In genomic region chr10:90148121-90148855, GRCh38 we compare ENCODE assay signal across 8 cellular contexts.
DNase-seq lines count a peak whose midpoint lies in the region; ATAC-seq and TF ChIP-seq lines count a peak whose summit lies in the region.

No MANE protein-coding gene starts in this region.

- H3K4me2 ChIP-seq in DOHH2 (ENCODE audit: low read length), result no peak overlapping the region

- H3F3A ChIP-seq in DOHH2 (ENCODE audit: control insufficient read depth, insufficient read depth), result no peaks in the 10 kb centered on the region

- H3K4me3 ChIP-seq in DOHH2 (ENCODE audit: low read length), result no peak overlapping the region

- no peaks in the 10 kb centered on the region for H4K20me1 ChIP-seq in DOHH2 (ENCODE audit: control insufficient read depth, insufficient read depth, low read depth, low read length)

- DNase-seq in LHCN-M2 (ENCODE audit: low read depth), result peak; percentile 8
- peak; percentile 98 for DNase-seq in amniotic epithelial cell (ENCODE audit: low read depth)
- peak; percentile 24 for DNase-seq in medulla oblongata (ENCODE audit: extremely low spot score)
- no peak for DNase-seq in stimulated activated naive B cell treated with anti-CD40 and anti-IgM and Interleukin-4, amounts not matched to agents 10 μg/mL and 1 μg/mL and 100 μg/mL, for 72 hours
- no peak for DNase-seq in DMS79 (lab: John Stamatoyannopoulos, UW)

- no peaks in the 10 kb centered on the region for H3K4me1 ChIP-seq in DOHH2 (ENCODE audit: control insufficient read depth, low read length)

- H3K27ac Mint-ChIP-seq in stimulated activated naive B cell treated with anti-CD40 and anti-IgM and Interleukin-4, amounts not matched to agents 10 μg/mL and 1 μg/mL and 100 μg/mL, for 72 hours, result no peak overlapping the region

- no peak overlapping the region for H3K4me3 Mint-ChIP-seq in stimulated activated naive B cell treated with anti-CD40 and anti-IgM and Interleukin-4, amounts not matched to agents 10 μg/mL and 1 μg/mL and 100 μg/mL, for 72 hours

- no peaks in the 10 kb centered on the region for H3K9me3 ChIP-seq in DOHH2 (ENCODE audit: control insufficient read depth, insufficient read depth, low read length)

- H3K27me3 Mint-ChIP-seq in stimulated activated naive B cell treated with anti-CD40 and anti-IgM and Interleukin-4, amounts not matched to agents 10 μg/mL and 1 μg/mL and 100 μg/mL, for 72 hours, result no peaks in the 10 kb centered on the region

- no peaks in the 10 kb centered on the region for H3K36me3 ChIP-seq in DOHH2 (ENCODE audit: control insufficient read depth, low read length)

- ATAC-seq in GM21529 (IDR thresholded peaks at IDR 0.05; ENCODE audit: unreplicated experiment) (no peak), HG03196 (IDR thresholded peaks at IDR 0.05; ENCODE audit: unreplicated experiment) (no peak)
- ATAC-seq in stimulated activated naive B cell treated with anti-CD40 and anti-IgM and Interleukin-4, amounts not matched to agents 10 μg/mL and 1 μg/mL and 100 μg/mL, for 72 hours (replicated peaks), result no peak

- TF ChIP-seq CTCF in DOHH2 (IDR thresholded peaks at IDR 0.05; ENCODE audit: low read depth, low read length, poor library complexity, severe bottlenecking), result peak; percentile 38

- H3K36me3 Mint-ChIP-seq in stimulated activated naive B cell treated with anti-CD40 and anti-IgM and Interleukin-4, amounts not matched to agents 10 μg/mL and 1 μg/mL and 100 μg/mL, for 72 hours, result no peaks in the 10 kb centered on the region

- H3K9me2 ChIP-seq in DOHH2 (replicated peaks; ENCODE audit: control insufficient read depth, low read length), result no peaks in the 10 kb centered on the region

- no peak overlapping the region for H3K27ac ChIP-seq in DOHH2 (ENCODE audit: low read depth, low read length)

- no peaks in the 10 kb centered on the region for H3K4me1 Mint-ChIP-seq in stimulated activated naive B cell treated with anti-CD40 and anti-IgM and Interleukin-4, amounts not matched to agents 10 μg/mL and 1 μg/mL and 100 μg/mL, for 72 hours

- no peaks in the 10 kb centered on the region for H3K79me2 ChIP-seq in DOHH2 (ENCODE audit: control insufficient read depth, low read length)

- no peaks in the 10 kb centered on the region for H3K9me3 Mint-ChIP-seq in stimulated activated naive B cell treated with anti-CD40 and anti-IgM and Interleukin-4, amounts not matched to agents 10 μg/mL and 1 μg/mL and 100 μg/mL, for 72 hours

- no peaks in the 10 kb centered on the region for H3K27me3 ChIP-seq in DOHH2 (ENCODE audit: control insufficient read depth, low read length)

Comparison
In these comparisons a context has a peak if more than half of its experiments do, and no peak if none do; other contexts are left out.
1. DNase-seq: peak in LHCN-M2 (single experiment), amniotic epithelial cell (single experiment) and medulla oblongata (single experiment); none in stimulated activated naive B cell treated with anti-CD40 and anti-IgM and Interleukin-4, amounts not matched to agents 10 μg/mL and 1 μg/mL and 100 μg/mL, for 72 hours (single experiment) and DMS79 (single experiment).